10 cellular contexts compared by ENCODE assay signal in genomic region chr15:85579011-85579701, GRCh38.
DNase-seq lines count a peak whose midpoint lies in the region; ATAC-seq and TF ChIP-seq lines count a peak whose summit lies in the region.
"Had no signal": no experiment of that assay in that cellular context is flagged by ENCODE, and none has a peak within 500 bp of the region (broad histone marks: within the 10 kb centered on the region; RNA-seq: fewer than 3 reads in every experiment).

No MANE protein-coding gene starts in this region.

- TF ChIP-seq CTCF in MCF 10A (IDR thresholded peaks at IDR 0.05; ENCODE audit: unreplicated experiment) (no peak), tibial nerve (IDR thresholded peaks at IDR 0.05) (no peak)

- H3K4me1 Mint-ChIP-seq in activated CD4-positive, alpha-beta T cell treated with anti-CD3 and anti-CD28 coated beads, Interleukin-2, amount 10 ng/mL, durations not matched to agents 24 days and 14 days = peaks cover 50% of the 10 kb centered on the region
- peaks cover 45% of the 10 kb centered on the region for H3K4me1 Mint-ChIP-seq in MCF 10A (ENCODE audit: insufficient read depth, unreplicated experiment)

- peaks cover 35% of the 10 kb centered on the region for H3K36me3 Mint-ChIP-seq in activated CD4-positive, alpha-beta T cell treated with anti-CD3 and anti-CD28 coated beads, Interleukin-2, amount 10 ng/mL, durations not matched to agents 24 days and 14 days (ENCODE audit: low read depth)
- H3K36me3 Mint-ChIP-seq in MCF 10A (ENCODE audit: insufficient read depth, unreplicated experiment) = peaks cover 81% of the 10 kb centered on the region

- peaks cover 65% of the 10 kb centered on the region for H3K36me3 ChIP-seq in mesodermal cell (ENCODE audit: control insufficient read depth, insufficient read depth, low read length)
- peaks cover 0 to 39% (median 0%) of the 10 kb centered on the region in 3 donors for H3K36me3 ChIP-seq in tibial nerve

- no peaks in the 10 kb centered on the region for H3K27me3 ChIP-seq in tibial nerve

- CTCF ChIA-PET in MCF 10A (lab: Yijun Ruan, JAX) = interaction anchor here (0.7 kb wide), 1 partner anchor 262 kb away, joined by 3 read pairs; no protein-coding TSS in a partner anchor

- WGBS in mesodermal cell (ENCODE audit: insufficient coverage in 2 of 2), 2 experiments = 95% methylated on average over 8 to 9 of the region's 9 CpGs
- WGBS in tibial nerve, 2 donors = 51 to 58% methylated on average over 9 of the region's 9 CpGs

- H3K9me3 ChIP-seq in mesodermal cell (ENCODE audit: control insufficient read depth, low read length) = no peaks in the 10 kb centered on the region
- H3K9me3 ChIP-seq in tibial nerve = no peaks in the 10 kb centered on the region

- POLR2A ChIA-PET in MCF 10A (lab: Yijun Ruan, JAX) = interaction anchor here (0.6 to 1.3 kb wide), 2 partner anchors 11 to 934 kb away, joined by 5 to 8 read pairs; no protein-coding TSS in a partner anchor

- no peak overlapping the region for H3K4me3 ChIP-seq in mesodermal cell (ENCODE audit: extremely low read depth, insufficient read depth, low read length, poor library complexity, severe bottlenecking)
- H3K4me3 ChIP-seq in tibial nerve = peak overlapping the region in 2 of 4 donors; percentile 8 to 22

- H3K27me3 Mint-ChIP-seq in activated CD4-positive, alpha-beta T cell treated with anti-CD3 and anti-CD28 coated beads, Interleukin-2, amount 10 ng/mL, durations not matched to agents 24 days and 14 days = no peaks in the 10 kb centered on the region
- no peaks in the 10 kb centered on the region for H3K27me3 Mint-ChIP-seq in MCF 10A (ENCODE audit: insufficient read depth, unreplicated experiment)

- ATAC-seq in GM18861 (IDR thresholded peaks at IDR 0.05; ENCODE audit: unreplicated experiment) = no peak
- no peak for ATAC-seq in HG03025 (IDR thresholded peaks at IDR 0.05; ENCODE audit: low FRiP score, unreplicated experiment)

- no TSS peak for BruUV-seq in MCF 10A (replicated peaks; lab: Mats Ljungman, UMichigan)

- peak overlapping the region; percentile 52 for H3K27ac Mint-ChIP-seq in activated CD4-positive, alpha-beta T cell treated with anti-CD3 and anti-CD28 coated beads, Interleukin-2, amount 10 ng/mL, durations not matched to agents 24 days and 14 days
- H3K27ac Mint-ChIP-seq in MCF 10A (ENCODE audit: low read depth, unreplicated experiment) = no peak overlapping the region

- H3K4me1 ChIP-seq in mesodermal cell (ENCODE audit: control insufficient read depth, insufficient read depth, low read length, poor library complexity, severe bottlenecking) = peaks cover 4% of the 10 kb centered on the region
- peaks cover 0 to 54% (median 23%) of the 10 kb centered on the region in 4 donors for H3K4me1 ChIP-seq in tibial nerve

- H3K4me3 Mint-ChIP-seq in activated CD4-positive, alpha-beta T cell treated with anti-CD3 and anti-CD28 coated beads, Interleukin-2, amount 10 ng/mL, durations not matched to agents 24 days and 14 days = peak overlapping the region; percentile 9
- H3K4me3 Mint-ChIP-seq in MCF 10A (ENCODE audit: unreplicated experiment) = peak overlapping the region; percentile 7

- intact Hi-C loops in activated CD4-positive, alpha-beta T cell treated with anti-CD3 and anti-CD28 coated beads, Interleukin-2, amount 10 ng/mL, durations not matched to agents 24 days and 14 days (cut with micrococcal nuclease) = no loop called here
- intact Hi-C loops in MCF 10A (cut with micrococcal nuclease) = no loop called here

- TF ChIP-seq EP300 in tibial nerve (IDR thresholded peaks at IDR 0.05) = peak in 1 of 2 donors; percentile 56

- no peaks in the 10 kb centered on the region for H3K9me3 Mint-ChIP-seq in activated CD4-positive, alpha-beta T cell treated with anti-CD3 and anti-CD28 coated beads, Interleukin-2, amount 10 ng/mL, durations not matched to agents 24 days and 14 days
- H3K9me3 Mint-ChIP-seq in MCF 10A (ENCODE audit: unreplicated experiment) = no peaks in the 10 kb centered on the region

- no peak for TF ChIP-seq POLR2A in tibial nerve (IDR thresholded peaks at IDR 0.05)

- H3K27ac ChIP-seq in mesodermal cell (ENCODE audit: low read depth, low read length, severe bottlenecking) (peak overlapping the region; percentile 39), tibial nerve (peak overlapping the region; percentile 2 to 85 (median 80))

- no peak for DNase-seq in activated CD4-positive, alpha-beta T cell treated with anti-CD3 and anti-CD28 coated beads, Interleukin-2, amount 10 ng/mL, durations not matched to agents 24 days and 14 days
- no peak for DNase-seq in activated CD4-positive, alpha-beta T cell treated with anti-CD3 and anti-CD28 coated beads, Interleukin-2, amount 50 U/mL, for 1 hour
- DNase-seq in MCF 10A (ENCODE audit: unreplicated experiment) (no peak), tibial nerve (ENCODE audit: low spot score in 2 of 2) (peak in 1 of 2 donors; percentile 32), amygdala (lab: John Stamatoyannopoulos, UW) (no peak)
- DNase-seq: dorsolateral prefrontal cortex, NCI-H1694 treated with DMSO at 0.1 percent for 48 hours had no signal
